ENCODE assay signal across 20 cellular contexts in the genomic region with DNA sequence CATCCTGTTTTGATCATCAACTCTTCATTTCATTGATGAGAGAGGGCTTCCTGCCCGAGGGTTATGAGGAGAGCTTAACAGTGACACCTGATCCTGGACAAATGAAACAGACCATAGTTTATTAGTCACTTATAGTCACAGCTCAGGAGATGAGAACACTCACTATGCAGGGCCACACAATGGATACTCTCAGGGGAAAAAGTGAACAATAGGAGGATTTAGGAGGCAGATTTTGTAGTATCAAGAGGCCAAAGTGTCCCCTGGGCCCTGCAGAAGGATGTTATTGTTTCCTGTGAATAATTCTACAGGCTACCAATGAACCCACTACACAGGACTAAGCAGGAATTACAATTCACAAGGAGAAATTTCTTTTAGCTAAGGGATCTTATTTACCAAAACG.
"Had no signal": no experiment of that assay in that cellular context is flagged by ENCODE, and none has a peak within 500 bp of the region (broad histone marks: within the 10 kb centered on the region; RNA-seq: fewer than 3 reads in every experiment).

No MANE protein-coding gene starts in this region.

- DNase-seq: activated CD4-positive, alpha-beta memory T cell treated with anti-CD3 and anti-CD28 coated beads for 36 hours; activated CD4-positive, alpha-beta T cell treated with anti-CD3 and anti-CD28 coated beads for 48 hours; activated naive CD4-positive, alpha-beta T cell treated with anti-CD3 and anti-CD28 coated beads for 36 hours; activated naive CD8-positive, alpha-beta T cell treated with anti-CD3 and anti-CD28 coated beads, Interleukin-2, amount 10 ng/mL, durations not matched to agents 7 days and 5 days; activated T-cell treated with anti-CD3 and anti-CD28 coated beads, Interleukin-2, amount 50 U/mL, for 48 hours; amniotic stem cell; esophagus squamous epithelium; head of caudate nucleus; hypothalamus; left ventricle myocardium inferior; naive thymus-derived CD4-positive, alpha-beta T cell; small intestine; stimulated activated CD4-positive, alpha-beta T cell treated with anti-CD3 and anti-CD28 coated beads, Interleukin-2, amount 100 ng/mL, for 24 hours; stimulated activated naive CD8-positive, alpha-beta T cell treated with anti-CD3 and anti-CD28 coated beads, Interleukin-15, amount 100 ng/mL, for 72 hours; tibial artery had no signal

- H3K27me3 ChIP-seq: esophagus squamous epithelium, gastroesophageal sphincter, tibial artery had no signal

- H3K4me1 ChIP-seq: esophagus squamous epithelium, gastroesophageal sphincter, left ventricle myocardium inferior, tibial artery had no signal

- H3K27ac ChIP-seq: coronary artery, esophagus squamous epithelium, gastroesophageal sphincter, left ventricle myocardium inferior, tibial artery had no signal

- H3K9me3 ChIP-seq: esophagus squamous epithelium, gastroesophageal sphincter, tibial artery had no signal

- H3K36me3 ChIP-seq: esophagus squamous epithelium, gastroesophageal sphincter, left ventricle myocardium inferior, tibial artery had no signal

- H3K4me3 ChIP-seq: coronary artery, esophagus squamous epithelium, gastroesophageal sphincter, left ventricle myocardium inferior, tibial artery had no signal

- H3K4me3 Mint-ChIP-seq: activated CD4-positive, alpha-beta memory T cell treated with anti-CD3 and anti-CD28 coated beads for 36 hours; activated naive CD4-positive, alpha-beta T cell treated with anti-CD3 and anti-CD28 coated beads for 36 hours; activated naive CD8-positive, alpha-beta T cell treated with anti-CD3 and anti-CD28 coated beads, Interleukin-2, amount 10 ng/mL, durations not matched to agents 7 days and 5 days; naive thymus-derived CD4-positive, alpha-beta T cell; neural crest cell; stimulated activated effector memory CD8-positive, alpha-beta T cell treated with anti-CD3 and anti-CD28 coated beads, Interleukin-12 subunit alpha, Interleukin-12 subunit beta, amount 100 ng/mL, for 72 hours; stimulated activated naive CD8-positive, alpha-beta T cell treated with anti-CD3 and anti-CD28 coated beads, Interleukin-15, amount 100 ng/mL, for 72 hours had no signal

- H3K4me1 Mint-ChIP-seq: activated naive CD8-positive, alpha-beta T cell treated with anti-CD3 and anti-CD28 coated beads, Interleukin-2, amount 10 ng/mL, durations not matched to agents 7 days and 5 days; naive thymus-derived CD4-positive, alpha-beta T cell; stimulated activated effector memory CD8-positive, alpha-beta T cell treated with anti-CD3 and anti-CD28 coated beads, Interleukin-12 subunit alpha, Interleukin-12 subunit beta, amount 100 ng/mL, for 72 hours; stimulated activated naive CD8-positive, alpha-beta T cell treated with anti-CD3 and anti-CD28 coated beads, Interleukin-15, amount 100 ng/mL, for 72 hours had no signal

- H3K27ac Mint-ChIP-seq: activated CD4-positive, alpha-beta memory T cell treated with anti-CD3 and anti-CD28 coated beads for 36 hours; activated naive CD4-positive, alpha-beta T cell treated with anti-CD3 and anti-CD28 coated beads for 36 hours; activated naive CD8-positive, alpha-beta T cell treated with anti-CD3 and anti-CD28 coated beads, Interleukin-2, amount 10 ng/mL, durations not matched to agents 7 days and 5 days; naive thymus-derived CD4-positive, alpha-beta T cell; stimulated activated effector memory CD8-positive, alpha-beta T cell treated with anti-CD3 and anti-CD28 coated beads, Interleukin-12 subunit alpha, Interleukin-12 subunit beta, amount 100 ng/mL, for 72 hours; stimulated activated naive CD8-positive, alpha-beta T cell treated with anti-CD3 and anti-CD28 coated beads, Interleukin-15, amount 100 ng/mL, for 72 hours had no signal

- H3K9me3 Mint-ChIP-seq: activated CD4-positive, alpha-beta memory T cell treated with anti-CD3 and anti-CD28 coated beads for 36 hours; activated naive CD4-positive, alpha-beta T cell treated with anti-CD3 and anti-CD28 coated beads for 36 hours; activated naive CD8-positive, alpha-beta T cell treated with anti-CD3 and anti-CD28 coated beads, Interleukin-2, amount 10 ng/mL, durations not matched to agents 7 days and 5 days had no signal

- H3K27me3 Mint-ChIP-seq: activated CD4-positive, alpha-beta memory T cell treated with anti-CD3 and anti-CD28 coated beads for 36 hours; activated naive CD8-positive, alpha-beta T cell treated with anti-CD3 and anti-CD28 coated beads, Interleukin-2, amount 10 ng/mL, durations not matched to agents 7 days and 5 days; stimulated activated naive CD8-positive, alpha-beta T cell treated with anti-CD3 and anti-CD28 coated beads, Interleukin-15, amount 100 ng/mL, for 72 hours had no signal

- H3K36me3 Mint-ChIP-seq: activated CD4-positive, alpha-beta memory T cell treated with anti-CD3 and anti-CD28 coated beads for 36 hours; activated naive CD8-positive, alpha-beta T cell treated with anti-CD3 and anti-CD28 coated beads, Interleukin-2, amount 10 ng/mL, durations not matched to agents 7 days and 5 days; naive thymus-derived CD4-positive, alpha-beta T cell; stimulated activated effector memory CD8-positive, alpha-beta T cell treated with anti-CD3 and anti-CD28 coated beads, Interleukin-12 subunit alpha, Interleukin-12 subunit beta, amount 100 ng/mL, for 72 hours had no signal

- ATAC-seq: gastroesophageal sphincter; naive thymus-derived CD4-positive, alpha-beta T cell; sciatic nerve; stimulated activated effector memory CD8-positive, alpha-beta T cell treated with anti-CD3 and anti-CD28 coated beads, Interleukin-12 subunit alpha, Interleukin-12 subunit beta, amount 100 ng/mL, for 72 hours; stimulated activated naive CD8-positive, alpha-beta T cell treated with anti-CD3 and anti-CD28 coated beads, Interleukin-15, amount 100 ng/mL, for 72 hours had no signal
